23 cellular contexts compared by ENCODE assay signal in genomic region chr14:61638595-61639391, GRCh38. TPM values are rescaled to one million over a fixed set of nuclear protein-coding genes. Genes with fewer than 3 reads are reported as not detected.
DNase-seq lines count a peak whose midpoint lies in the region; ATAC-seq, FAIRE-seq and TF ChIP-seq lines count a peak whose summit lies in the region.
"Had no signal": no experiment of that assay in that cellular context is flagged by ENCODE, and none has a peak within 500 bp of the region (broad histone marks: within the 10 kb centered on the region; RNA-seq: fewer than 3 reads in every experiment).

No MANE protein-coding gene starts in this region.

- DNase-seq in HT-29 (ENCODE audit: low spot score) (peak; percentile 28), RWPE2 (ENCODE audit: low spot score) (no peak), fibroblast of villous mesenchyme (ENCODE audit: low read depth) (peak; percentile 98), urothelium cell line (ENCODE audit: low spot score) (no peak), MV-4-11 (lab: John Stamatoyannopoulos, UW) (no peak), G401 (ENCODE audit: low spot score) (no peak)
- DNase-seq: CD4-positive, alpha-beta memory T cell; DMS79 treated with DMSO at 0.1 percent for 48 hours; GOT3; HFFc6; MM.1S; NCI-H187; NCI-H2171; NCI-H446; NCI-H69; OCI-M1; RPMI8226; SJCRH30 had no signal

- H3K27me3 ChIP-seq in RWPE2 (ENCODE audit: insufficient read depth, poor library complexity, severe bottlenecking): no peaks in the 10 kb centered on the region
- H3K27me3 ChIP-seq: SJCRH30 had no signal

- H3K27ac ChIP-seq in RWPE2 (ENCODE audit: poor library complexity, severe bottlenecking): peak overlapping the region; percentile 38
- H3K27ac ChIP-seq: KMS-11, SJCRH30 had no signal

- H3K9me3 ChIP-seq in RWPE2 (ENCODE audit: severe bottlenecking): no peaks in the 10 kb centered on the region
- H3K9me3 ChIP-seq: SJCRH30 had no signal

- in situ Hi-C loops in G401 (cut with HindIII; ENCODE audit: low sequenced_read_pairs): no loop called here

- FAIRE-seq in urothelium cell line (lab: Jason Lieb, UNC): peak; percentile 23
- FAIRE-seq: G401.6, GM12878, HepG2 had no signal

- ATAC-seq in RWPE2 (ENCODE audit: low read depth) (peak; percentile 38; the same call in 1 of the 3 replicates), GM18861 (IDR thresholded peaks at IDR 0.05; ENCODE audit: unreplicated experiment) (no peak)
- ATAC-seq: GM12878, HepG2 had no signal

- H3K4me3 ChIP-seq in RWPE2 (ENCODE audit: severe bottlenecking): no peak overlapping the region
- H3K4me3 ChIP-seq in fibroblast of villous mesenchyme (ENCODE audit: low read depth, low read length): no peak overlapping the region
- H3K4me3 ChIP-seq: GM12878, SJCRH30 had no signal

- no peak for TF ChIP-seq CTCF in RWPE2 (IDR thresholded peaks at IDR 0.05; ENCODE audit: poor library complexity, severe bottlenecking)
- TF ChIP-seq CTCF in fibroblast of villous mesenchyme (IDR thresholded peaks at IDR 0.05; ENCODE audit: insufficient read depth, low read depth, low read length): no peak

- peaks cover 13% of the 10 kb centered on the region for H3K4me1 ChIP-seq in RWPE2 (ENCODE audit: insufficient read depth, poor library complexity, severe bottlenecking)
- H3K4me1 ChIP-seq: SJCRH30 had no signal

- H3K36me3 ChIP-seq in RWPE2 (ENCODE audit: low read depth): no peaks in the 10 kb centered on the region
- H3K36me3 ChIP-seq: SJCRH30 had no signal

RNA-seq across cellular contexts. Expression of gene HIF1A, which starts 56.5 kb away (rescaled TPM):
- 36.5 and 40.6 TPM in 2 replicates for total RNA-seq in HT-29 (2014; rRNA removed; shearing (Covaris generic))
- 395 and 671 TPM in 2 replicates for total RNA-seq in fibroblast of villous mesenchyme
- total RNA-seq in G401 (2014; rRNA removed; shearing (Covaris generic)): 72.6 and 115 TPM in 2 replicates

Comparison
In these comparisons a context has a peak if more than half of its experiments do, and no peak if none do; other contexts are left out.
1. DNase-seq: peak in HT-29 (single experiment) and fibroblast of villous mesenchyme (single experiment); none in RWPE2 (single experiment), urothelium cell line (single experiment), MV-4-11 (single experiment) and G401 (single experiment).